ENCODE assay signal across 15 cellular contexts in the genomic region with DNA sequence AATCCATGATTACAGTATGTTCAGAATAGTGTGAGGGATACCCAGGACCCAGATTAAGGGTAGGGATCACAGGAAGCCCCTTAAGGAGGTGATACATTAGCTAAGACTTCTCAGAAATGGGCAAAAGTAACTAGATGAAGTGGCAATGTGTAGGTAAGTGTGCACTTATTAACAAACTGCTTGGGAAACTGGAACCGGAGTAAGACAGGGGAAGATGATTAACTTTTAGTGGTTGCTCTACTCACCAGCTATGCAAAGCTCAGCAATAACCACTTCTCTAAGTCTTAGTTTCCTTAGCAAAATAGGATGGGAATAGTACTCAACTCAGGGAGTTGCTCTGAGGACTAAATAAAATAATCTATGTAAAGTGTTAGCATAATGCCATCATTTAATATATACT.
A peak's percentile ranks its signal among the peaks of the same experiment; 100 is the strongest.
DNase-seq lines count a peak whose midpoint lies in the region; ATAC-seq and TF ChIP-seq lines count a peak whose summit lies in the region.
"Had no signal": no experiment of that assay in that cellular context is flagged by ENCODE, and none has a peak within 500 bp of the region (broad histone marks: within the 10 kb centered on the region; RNA-seq: fewer than 3 reads in every experiment).

No MANE protein-coding gene starts in this region.

- H3K9me3 ChIP-seq in Karpas-422 (ENCODE audit: low read length) (no peaks in the 10 kb centered on the region), heart left ventricle (no peaks in the 10 kb centered on the region)
- H3K9me3 ChIP-seq: MG63, thyroid gland had no signal

- no peak overlapping the region for H2BK5ac ChIP-seq in mesendoderm (ENCODE audit: low read length)

- DNase-seq in mesendoderm (no peak), Karpas-422 (no peak), GM19240 (ENCODE audit: insufficient read length, low spot score) (no peak), heart left ventricle (no peak)
- DNase-seq: aorta, DMS79, MG63, NCI-H446, small intestine had no signal

- no peak overlapping the region for H4K8ac ChIP-seq in mesendoderm (ENCODE audit: low read depth, low read length)

- H3K4me1 ChIP-seq in mesendoderm (ENCODE audit: control insufficient read depth, low read depth, low read length) (no peaks in the 10 kb centered on the region), Karpas-422 (ENCODE audit: low read length) (no peaks in the 10 kb centered on the region), heart left ventricle (no peaks in the 10 kb centered on the region)
- H3K4me1 ChIP-seq: thyroid gland had no signal

- ATAC-seq in GM18508 (IDR thresholded peaks at IDR 0.05; ENCODE audit: insufficient read depth, unreplicated experiment) (peak; percentile 98), GM19468 (IDR thresholded peaks at IDR 0.05; ENCODE audit: extremely low read depth, unreplicated experiment) (peak; percentile 99), HG02884 (IDR thresholded peaks at IDR 0.05; ENCODE audit: unreplicated experiment) (peak; percentile 72), HG03521 (IDR thresholded peaks at IDR 0.05; ENCODE audit: unreplicated experiment) (peak; percentile 92), heart left ventricle (no peak)
- ATAC-seq: left lobe of liver had no signal

- no peak overlapping the region for H3K18ac ChIP-seq in mesendoderm (ENCODE audit: low read length)

- H3K27ac ChIP-seq in mesendoderm (ENCODE audit: low read depth, low read length) (no peak overlapping the region), Karpas-422 (ENCODE audit: low read length) (no peak overlapping the region), heart left ventricle (no peak overlapping the region)
- H3K27ac ChIP-seq: thyroid gland had no signal

- H3K27me3 ChIP-seq in mesendoderm (ENCODE audit: insufficient read depth, low read length, poor library complexity) (no peaks in the 10 kb centered on the region), Karpas-422 (ENCODE audit: low read length) (no peaks in the 10 kb centered on the region), heart left ventricle (no peaks in the 10 kb centered on the region)
- H3K27me3 ChIP-seq: MG63, thyroid gland had no signal

- H3K79me2 ChIP-seq in mesendoderm (ENCODE audit: control insufficient read depth, insufficient read depth, low read length) (no peaks in the 10 kb centered on the region), Karpas-422 (ENCODE audit: low read length) (no peaks in the 10 kb centered on the region)

- no peak for TF ChIP-seq POLR2A in heart left ventricle (IDR thresholded peaks at IDR 0.05)

- no peak overlapping the region for H2BK15ac ChIP-seq in mesendoderm (replicated peaks; ENCODE audit: low read depth)

- H3K56ac ChIP-seq in mesendoderm (ENCODE audit: low read length), result no peak overlapping the region

- no peak for TF ChIP-seq CTCF in heart left ventricle (IDR thresholded peaks at IDR 0.05)

- H3K79me1 ChIP-seq in mesendoderm (ENCODE audit: low read length), result no peaks in the 10 kb centered on the region

- H2AFZ ChIP-seq in Karpas-422 (ENCODE audit: low read length), result no peak overlapping the region

- WGBS in mesendoderm (ENCODE audit: extremely low coverage, insufficient coverage, low lambda C conversion rate), result no CpG with 5 or more reads among the region's 1 CpG
- WGBS in heart left ventricle, 4 donors, result 87 to 96% (median 89%) methylated on average over 1 of the region's 1 CpG

- no peak overlapping the region for H2BK120ac ChIP-seq in mesendoderm (ENCODE audit: low read depth, low read length)

- H4K5ac ChIP-seq in mesendoderm (ENCODE audit: low read length), result no peak overlapping the region

- no peak overlapping the region for H3K23ac ChIP-seq in mesendoderm (ENCODE audit: low read length)

- H3K9ac ChIP-seq in mesendoderm (ENCODE audit: low read length) (no peak overlapping the region), Karpas-422 (ENCODE audit: low read length) (no peak overlapping the region)

- intact Hi-C loops in heart left ventricle (cut with DNase I), result no loop called here

- H2AK5ac ChIP-seq in mesendoderm (ENCODE audit: low read length), result no peak overlapping the region

- H3K4me2 ChIP-seq in mesendoderm (ENCODE audit: low read length) (no peak overlapping the region), Karpas-422 (ENCODE audit: low read depth, low read length, poor library complexity, severe bottlenecking) (no peak overlapping the region)

- no peak overlapping the region for H3K4me3 ChIP-seq in mesendoderm (ENCODE audit: low read length)
- no peak overlapping the region for H3K4me3 ChIP-seq in Karpas-422 (ENCODE audit: low read length)
- H3K4me3 ChIP-seq in heart left ventricle, result no peak overlapping the region
- H3K4me3 ChIP-seq: MG63, thyroid gland had no signal

- no peaks in the 10 kb centered on the region for H3K9me2 ChIP-seq in Karpas-422 (replicated peaks; ENCODE audit: insufficient read depth, low read length)

- no peaks in the 10 kb centered on the region for H4K20me1 ChIP-seq in Karpas-422 (ENCODE audit: insufficient read depth, low read depth, low read length)

- H3K36me3 ChIP-seq in mesendoderm (ENCODE audit: control insufficient read depth, insufficient read depth, low read length), result no peaks in the 10 kb centered on the region
- H3K36me3 ChIP-seq in Karpas-422 (ENCODE audit: insufficient read depth, low read length), result no peaks in the 10 kb centered on the region
- H3K36me3 ChIP-seq in heart left ventricle, result no peaks in the 10 kb centered on the region
- H3K36me3 ChIP-seq: MG63, thyroid gland had no signal

- H3K4ac ChIP-seq in mesendoderm (ENCODE audit: low read depth, low read length), result no peak overlapping the region

Comparison
In these comparisons a context has a peak if more than half of its experiments do, and no peak if none do; other contexts are left out.
1. ATAC-seq: peak in GM18508 (single experiment), GM19468 (single experiment), HG02884 (single experiment) and HG03521 (single experiment); none in heart left ventricle (0 of 4).